15 cellular contexts compared by ENCODE assay signal in genomic region chr12:123111498-123112165, GRCh38. TPM values are rescaled to one million over a fixed set of nuclear protein-coding genes. Genes with fewer than 3 reads are reported as not detected.
DNase-seq lines count a peak whose midpoint lies in the region; ATAC-seq and TF ChIP-seq lines count a peak whose summit lies in the region.
"Had no signal": no experiment of that assay in that cellular context is flagged by ENCODE, and none has a peak within 500 bp of the region (broad histone marks: within the 10 kb centered on the region; RNA-seq: fewer than 3 reads in every experiment).

No MANE protein-coding gene starts in this region.

- TF ChIP-seq CTCF in smooth muscle cell (IDR thresholded peaks at IDR 0.05; ENCODE audit: borderline replicate concordance, insufficient read depth, poor library complexity, severe bottlenecking), result no peak

- H2AFZ ChIP-seq in smooth muscle cell (ENCODE audit: low read depth), result no peak overlapping the region

- H3K4me1 Mint-ChIP-seq in effector memory CD8-positive, alpha-beta T cell (ENCODE audit: low read depth in 2 of 2), result peaks cover 26 to 30% of the 10 kb centered on the region in 2 donors

- peaks cover 5% of the 10 kb centered on the region for H3K4me1 ChIP-seq in smooth muscle cell (ENCODE audit: low read depth)

- H3K27me3 ChIP-seq in smooth muscle cell (ENCODE audit: low read depth), result no peaks in the 10 kb centered on the region

- H4K20me1 ChIP-seq in smooth muscle cell (ENCODE audit: low read depth), result peaks cover 44% of the 10 kb centered on the region

- peak; percentile 49 for DNase-seq in EH (ENCODE audit: low read depth)
- DNase-seq in T1000 (lab: John Stamatoyannopoulos, UW), result peak; percentile 32
- DNase-seq in effector memory CD8-positive, alpha-beta T cell, result peak in 1 of 3 experiments; percentile 5
- no peak for DNase-seq in smooth muscle cell (lab: John Stamatoyannopoulos, UW; ENCODE audit: unreplicated experiment)
- no peak for DNase-seq in NCI-H187 (lab: John Stamatoyannopoulos, UW)
- DNase-seq in islet precursor cell, result no peak
- no peak for DNase-seq in NCI-H82 (lab: John Stamatoyannopoulos, UW)
- DNase-seq: activated T-cell treated with anti-CD3 and anti-CD28 coated beads, Interleukin-2, amount 50 U/mL, for 4 hours; CD4-positive, alpha-beta T cell; naive thymus-derived CD4-positive, alpha-beta T cell; NCI-H510A treated with DMSO at 0.1 percent for 48 hours; SHP77; small intestine; WERI-Rb-1 had no signal

- H3K79me2 ChIP-seq in smooth muscle cell (ENCODE audit: low read depth), result no peaks in the 10 kb centered on the region

- H3K27ac ChIP-seq in smooth muscle cell (ENCODE audit: low read depth), result no peak overlapping the region
- H3K27ac ChIP-seq: WERI-Rb-1 had no signal

- peak overlapping the region; percentile 38 to 68 for H3K27ac Mint-ChIP-seq in effector memory CD8-positive, alpha-beta T cell
- H3K27ac Mint-ChIP-seq: CD4-positive, alpha-beta T cell had no signal

- H3K9ac ChIP-seq in smooth muscle cell (ENCODE audit: low read depth), result no peak overlapping the region

- peak overlapping the region; percentile 25 to 36 for H3K4me3 Mint-ChIP-seq in effector memory CD8-positive, alpha-beta T cell
- H3K4me3 Mint-ChIP-seq: activated T-cell treated with anti-CD3 and anti-CD28 coated beads, Interleukin-2, amount 50 U/mL, for 4 hours; CD4-positive, alpha-beta T cell; naive thymus-derived CD4-positive, alpha-beta T cell had no signal

- H3K36me3 Mint-ChIP-seq in effector memory CD8-positive, alpha-beta T cell (ENCODE audit: insufficient read depth), result peaks cover 2% of the 10 kb centered on the region

- H3K4me3 ChIP-seq in smooth muscle cell, result no peak overlapping the region

- peak; percentile 52 for ATAC-seq in effector memory CD8-positive, alpha-beta T cell (replicated peaks)
- ATAC-seq in HG02885 (IDR thresholded peaks at IDR 0.05; ENCODE audit: poor library complexity, unreplicated experiment), result no peak
- ATAC-seq: naive thymus-derived CD4-positive, alpha-beta T cell had no signal

- no peaks in the 10 kb centered on the region for H3K9me3 Mint-ChIP-seq in effector memory CD8-positive, alpha-beta T cell
- H3K9me3 Mint-ChIP-seq: activated T-cell treated with anti-CD3 and anti-CD28 coated beads, Interleukin-2, amount 50 U/mL, for 4 hours; CD4-positive, alpha-beta T cell; naive thymus-derived CD4-positive, alpha-beta T cell had no signal

- no peaks in the 10 kb centered on the region for H3K9me3 ChIP-seq in smooth muscle cell (replicated peaks; ENCODE audit: low read depth)

- no peaks in the 10 kb centered on the region for H3K27me3 Mint-ChIP-seq in effector memory CD8-positive, alpha-beta T cell
- H3K27me3 Mint-ChIP-seq: CD4-positive, alpha-beta T cell; naive thymus-derived CD4-positive, alpha-beta T cell had no signal

- no peaks in the 10 kb centered on the region for H3K36me3 ChIP-seq in smooth muscle cell (ENCODE audit: low read depth)
- H3K36me3 ChIP-seq: WERI-Rb-1 had no signal

- peak overlapping the region; percentile 13 for H3K4me2 ChIP-seq in smooth muscle cell

- 67% methylated on average over 15 of the region's 19 CpGs for WGBS in smooth muscle cell (ENCODE audit: low lambda C conversion rate)

- no peaks in the 10 kb centered on the region for H3F3A ChIP-seq in smooth muscle cell (ENCODE audit: low read depth)

RNA-seq across cellular contexts. Expression of gene PITPNM2, which starts 39.3 kb away (rescaled TPM):
- total RNA-seq in smooth muscle cell, result 1.3 TPM in 2 replicates
- polyA plus RNA-seq in smooth muscle cell, result 1.7 and 2.0 TPM in 2 replicates

Comparison
In these comparisons a context has a peak if more than half of its experiments do, and no peak if none do; other contexts are left out.
1. DNase-seq: peak in EH (single experiment) and T1000 (single experiment); none in smooth muscle cell (single experiment), NCI-H187 (0 of 2), islet precursor cell (single experiment) and NCI-H82 (single experiment).